ENCODE assay signal across 12 cellular contexts in the genomic region with DNA sequence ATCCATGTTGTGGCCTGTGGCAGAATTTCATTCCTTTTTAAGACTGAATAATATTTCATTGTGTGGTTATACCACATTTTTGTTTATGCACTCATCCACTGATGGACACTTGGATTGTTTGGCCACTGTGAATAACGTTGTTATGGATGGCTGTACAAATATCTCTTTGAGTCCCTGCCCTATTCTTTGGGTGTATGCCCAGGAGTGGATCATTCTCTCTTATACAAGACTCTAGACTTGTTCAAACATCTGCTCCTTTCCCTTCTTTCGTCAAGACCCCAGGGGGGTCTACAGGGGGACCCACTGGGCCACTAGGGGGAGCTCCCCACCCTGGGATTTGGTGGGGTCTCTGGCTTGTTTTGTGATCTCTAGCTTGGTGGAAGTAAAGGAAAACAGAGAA.
DNase-seq lines count a peak whose midpoint lies in the region; ATAC-seq, FAIRE-seq and TF ChIP-seq lines count a peak whose summit lies in the region.
"Had no signal": no experiment of that assay in that cellular context is flagged by ENCODE, and none has a peak within 500 bp of the region (broad histone marks: within the 10 kb centered on the region; RNA-seq: fewer than 3 reads in every experiment).

No MANE protein-coding gene starts in this region.

- no peak overlapping the region for H3K4me3 Mint-ChIP-seq in T-cell
- H3K4me3 Mint-ChIP-seq: naive B cell; stimulated activated naive CD8-positive, alpha-beta T cell treated with anti-CD3 and anti-CD28 coated beads, Interleukin-15, Interleukin-2, amounts not matched to agents 100 ng/mL and 50 ng/mL, for 24 hours; T-helper 2 cell treated with Interferon-gamma antibody and Interleukin-4, amounts not matched to agents 5 μg/mL and 100 μg/mL, for 36 hours had no signal

- H3K4me2 ChIP-seq in HepG2 (ENCODE audit: low read depth, low read length) = no peak overlapping the region

- intact Hi-C loops in HepG2 (cut with micrococcal nuclease; ENCODE audit: unreplicated experiment) = loop anchor here (1.0 to 5.0 kb wide), 2 partner anchors 66 to 400 kb away; no protein-coding TSS in a partner anchor

- CTCF ChIA-PET in HEK293 (lab: Yijun Ruan, JAX) = interaction anchor here (0.7 to 1.9 kb wide), 12 partner anchors 11 to 525 kb away, joined by 3 to 11 read pairs (median 4); no protein-coding TSS in a partner anchor
- CTCF ChIA-PET in HepG2 (lab: Yijun Ruan, JAX; ENCODE audit: low intra/inter-chr PET ratio, low total read pairs) = no interaction called here
- CTCF ChIA-PET in T-cell (lab: Charles Lee) = no interaction called here
- CTCF ChIA-PET in RWPE1 (lab: Yijun Ruan, JAX) = interaction anchor here (0.6 to 0.7 kb wide), 3 partner anchors 41 to 1116 kb away, joined by 3 to 4 read pairs (median 3); a partner anchor contains a TSS

- no peak for TF ChIP-seq CTCF in HEK293 (tag by site-specific recombination; IDR thresholded peaks at IDR 0.05)
- peak; percentile 47 for TF ChIP-seq CTCF in HepG2 (CRISPR knock-in tag; IDR thresholded peaks at IDR 0.05)
- no peak for TF ChIP-seq CTCF in RWPE1 (conservative IDR thresholded peaks at IDR 0.05; ENCODE audit: low read depth)

- H3K9me3 Mint-ChIP-seq in T-cell = no peaks in the 10 kb centered on the region
- H3K9me3 Mint-ChIP-seq: stimulated activated naive CD8-positive, alpha-beta T cell treated with anti-CD3 and anti-CD28 coated beads, Interleukin-15, Interleukin-2, amounts not matched to agents 100 ng/mL and 50 ng/mL, for 24 hours had no signal

- no peaks in the 10 kb centered on the region; the same call in 1 of the 2 replicates for H4K20me1 ChIP-seq in HepG2 (ENCODE audit: insufficient read depth, low read length)

- 0% methylated on average over 2 of the region's 2 CpGs for WGBS in HepG2 (ENCODE audit: low lambda C conversion rate)

- POLR2A ChIA-PET in HEK293 (lab: Yijun Ruan, JAX) (interaction anchor here (1.0 kb wide), 1 partner anchor 73 kb away, joined by 3 read pairs; no protein-coding TSS in a partner anchor), HepG2 (lab: Yijun Ruan, JAX) (no interaction called here), T-cell (lab: Charles Lee) (interaction anchor here in 1 of 2 donors (1.2 kb wide), 1 partner anchor 9 kb away, joined by 12 read pairs; no protein-coding TSS in a partner anchor), RWPE1 (lab: Yijun Ruan, JAX; ENCODE audit: low non-redundant PET) (no interaction called here)

- no peak overlapping the region for H2AFZ ChIP-seq in HepG2 (ENCODE audit: low read length)

- TF ChIP-seq EP300 in HepG2 (IDR thresholded peaks at IDR 0.05; ENCODE audit: low read depth in 2 of 2, low read length in 2 of 2) (no peak), HepG2 (CRISPR knock-in tag; IDR thresholded peaks at IDR 0.05; ENCODE audit: borderline replicate concordance) (no peak)

- TF ChIP-seq RAD21 in HepG2 (CRISPR knock-in tag; IDR thresholded peaks at IDR 0.05) = no peak

- H3K9me3 ChIP-seq in HEK293 (ENCODE audit: control insufficient read depth, insufficient read depth, low read depth, low read length) (no peaks in the 10 kb centered on the region), HepG2 (ENCODE audit: low read length) (no peaks in the 10 kb centered on the region)

- in situ Hi-C loops in HepG2 (cut with HindIII; ENCODE audit: extremely low pct_ligation_motif_present, low pct_unique_long_range_greater_than_20kb) = loop anchor here (5.0 kb wide), 1 partner anchor 75 kb away; a partner anchor contains a TSS

- H3K27me3 ChIP-seq in HepG2 (ENCODE audit: control insufficient read depth in 1 of 2, insufficient read depth in 2 of 2, low read length in 2 of 2) = no peaks in the 10 kb centered on the region; a peak in 1 of 5 replicates

- H3K4me1 ChIP-seq in HEK293 (ENCODE audit: control insufficient read depth, insufficient read depth, low read length) (peaks cover 7% of the 10 kb centered on the region), HepG2 (ENCODE audit: insufficient read depth, low read length) (peaks cover 24% of the 10 kb centered on the region)

- no peaks in the 10 kb centered on the region for H3K79me2 ChIP-seq in HepG2 (ENCODE audit: insufficient read depth, low read length)

- H3K9ac ChIP-seq in HepG2 (ENCODE audit: insufficient read depth, low read depth, low read length) = no peak overlapping the region

- BruUV-seq in HepG2 (replicated peaks; lab: Mats Ljungman, UMichigan) = no TSS peak

- DNase-seq in DMS53 treated with DMSO at 0.1 percent for 48 hours (lab: John Stamatoyannopoulos, UW; ENCODE audit: unreplicated experiment) = peak; percentile 24
- peak; percentile 83 for DNase-seq in amniotic epithelial cell (ENCODE audit: low read depth)
- peak; percentile 10 for DNase-seq in HepG2 (ENCODE audit: low spot score)
- DNase-seq in stimulated activated CD4-positive, alpha-beta T cell treated with anti-CD3 and anti-CD28 coated beads, Interleukin-1b, Interleukin-23, amount 100 ng/mL, for 48 hours = no peak
- DNase-seq in T-cell = no peak
- DNase-seq in activated CD4-positive, alpha-beta T cell treated with anti-CD3 and anti-CD28 coated beads for 48 hours = no peak
- DNase-seq in RWPE1 (ENCODE audit: low spot score) = no peak
- DNase-seq: naive B cell had no signal

- H3K4me3 ChIP-seq in HEK293 (ENCODE audit: low read depth, low read length) (no peak overlapping the region), HepG2 (replicated peaks in 1 of 3; ENCODE audit: insufficient read depth in 1 of 3, low read depth in 2 of 3, low read length in 3 of 3) (no peak overlapping the region)

- FAIRE-seq in HepG2 (lab: Jason Lieb, UNC) = no peak
- FAIRE-seq: colon had no signal

- H3K36me3 ChIP-seq in HEK293 (ENCODE audit: control insufficient read depth in 2 of 2, insufficient read depth in 1 of 2, low read length in 2 of 2) (no peaks in the 10 kb centered on the region), HepG2 (replicated peaks in 1 of 2; ENCODE audit: control insufficient read depth in 1 of 2, insufficient read depth in 2 of 2, low read length in 2 of 2) (no peaks in the 10 kb centered on the region)

- ATAC-seq in HepG2 (peak; percentile 47; the same call in 1 of the 3 replicates), T-cell (replicated peaks in 1 of 4) (no peak)

- H3K4me1 Mint-ChIP-seq in T-cell = no peaks in the 10 kb centered on the region
- H3K4me1 Mint-ChIP-seq: naive B cell had no signal

- H3K27me3 Mint-ChIP-seq in T-cell = peaks cover 14 to 15% of the 10 kb centered on the region in 2 donors

- H3K27ac Mint-ChIP-seq in T-cell = no peak overlapping the region
- H3K27ac Mint-ChIP-seq: stimulated activated naive CD8-positive, alpha-beta T cell treated with anti-CD3 and anti-CD28 coated beads, Interleukin-15, Interleukin-2, amounts not matched to agents 100 ng/mL and 50 ng/mL, for 24 hours; T-helper 2 cell treated with Interferon-gamma antibody and Interleukin-4, amounts not matched to agents 5 μg/mL and 100 μg/mL, for 36 hours had no signal

- H3K27ac ChIP-seq in HEK293 (ENCODE audit: extremely low read depth, low read depth, low read length) (no peak overlapping the region), HepG2 (ENCODE audit: extremely low read length, insufficient read depth, low read length) (no peak overlapping the region), RWPE1 (no peak overlapping the region)

- no peak for TF ChIP-seq POLR2A in HepG2 (IDR thresholded peaks at IDR 0.05; ENCODE audit: insufficient read depth in 1 of 2, low read depth in 2 of 2, low read length in 2 of 2)

- no peaks in the 10 kb centered on the region for H3K36me3 Mint-ChIP-seq in T-cell
- H3K36me3 Mint-ChIP-seq: naive B cell had no signal

TF ChIP-seq in HEK293, 187 proteins besides CTCF, POLR2A, EP300 and RAD21:
- no peak for TF ChIP-seq OSR2 (tag by site-specific recombination; IDR thresholded peaks at IDR 0.05)
- no peak for TF ChIP-seq ZNF529 (tag by site-specific recombination; IDR thresholded peaks at IDR 0.05; ENCODE audit: insufficient replicate concordance)
- no peak for TF ChIP-seq TRIM28 (IDR thresholded peaks at IDR 0.05; ENCODE audit: borderline replicate concordance, low read length)
- TF ChIP-seq ZFP3 (tag by site-specific recombination; IDR thresholded peaks at IDR 0.05; ENCODE audit: low read depth) = no peak
- peak; percentile 38 for TF ChIP-seq ZNF654 (tag by site-specific recombination; IDR thresholded peaks at IDR 0.05; ENCODE audit: low read depth)
- no peak for TF ChIP-seq ZFHX2 (tag by site-specific recombination; conservative IDR thresholded peaks at IDR 0.05)

TF ChIP-seq in HepG2, 621 proteins besides CTCF, POLR2A, EP300 and RAD21:
- TF ChIP-seq CHD4 (IDR thresholded peaks at IDR 0.05; ENCODE audit: borderline replicate concordance, low read length) = 0 out of 2 replicates have a peak, but pooled peaks have one; percentile 2
- TF ChIP-seq STAG1 (CRISPR knock-in tag; IDR thresholded peaks at IDR 0.05) = peak; percentile 43; the same call in 1 of the 2 replicates
- no peak for TF ChIP-seq HOXA5 (CRISPR knock-in tag; IDR thresholded peaks at IDR 0.05)
- TF ChIP-seq ZNF773 (CRISPR knock-in tag; IDR thresholded peaks at IDR 0.05; ENCODE audit: borderline replicate concordance) = no peak
- TF ChIP-seq SMC3 (IDR thresholded peaks at IDR 0.05; ENCODE audit: low read length) = peak; percentile 21; the same call in 1 of the 2 replicates
- TF ChIP-seq ZBTB7B (CRISPR knock-in tag; IDR thresholded peaks at IDR 0.05) = peak; percentile 74; the same call in 1 of the 2 replicates

Comparison
In these comparisons a context has a peak if more than half of its experiments do, and no peak if none do; other contexts are left out.
1. DNase-seq: peak in DMS53 treated with DMSO at 0.1 percent for 48 hours (single experiment), amniotic epithelial cell (single experiment) and HepG2 (single experiment); none in stimulated activated CD4-positive, alpha-beta T cell treated with anti-CD3 and anti-CD28 coated beads, Interleukin-1b, Interleukin-23, amount 100 ng/mL, for 48 hours (single experiment), T-cell (0 of 34), activated CD4-positive, alpha-beta T cell treated with anti-CD3 and anti-CD28 coated beads for 48 hours (single experiment) and RWPE1 (single experiment).
2. CTCF ChIA-PET loops: an anchor here in HEK293 (0.7 to 1.9 kb wide) and RWPE1 (0.6 to 0.7 kb wide); none called in HepG2 and T-cell.